9 cellular contexts compared by ENCODE assay signal in the genomic region with DNA sequence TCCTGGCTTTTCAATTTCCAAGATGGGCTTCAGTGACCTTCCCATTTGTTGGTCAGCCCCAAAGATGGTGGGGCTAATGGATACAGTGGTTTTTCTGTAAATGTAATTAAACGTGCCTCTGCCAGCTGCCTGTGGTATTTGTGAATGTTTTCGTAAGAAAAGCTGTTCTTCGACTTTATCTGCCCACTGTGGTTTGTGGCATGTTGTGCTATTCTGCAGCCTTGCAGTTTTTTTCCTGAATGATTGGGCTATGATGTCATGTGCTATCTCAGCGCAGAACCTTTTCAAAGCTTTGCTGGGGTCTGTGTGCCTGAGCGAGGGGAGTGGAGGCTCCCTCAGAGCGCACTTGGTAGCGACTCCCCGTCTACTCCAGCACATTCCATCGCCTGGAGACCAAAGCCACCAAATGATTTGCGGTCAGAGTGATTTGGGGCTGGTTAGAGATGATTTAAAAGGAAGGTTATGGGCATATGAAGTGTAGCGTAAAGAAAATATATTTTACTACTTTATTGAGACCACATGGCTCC.
DNase-seq lines count a peak whose midpoint lies in the region; ATAC-seq, FAIRE-seq and TF ChIP-seq lines count a peak whose summit lies in the region.
"Had no signal": no experiment of that assay in that cellular context is flagged by ENCODE, and none has a peak within 500 bp of the region (broad histone marks: within the 10 kb centered on the region; RNA-seq: fewer than 3 reads in every experiment).

No MANE protein-coding gene starts in this region.

- H3K4me1 ChIP-seq in HepG2 (ENCODE audit: insufficient read depth, low read length) (0 out of 2 replicates have a peak, but pooled peaks cover 10% of the 10 kb centered on the region), right lobe of liver (peaks cover 0 to 5% (median 2%) of the 10 kb centered on the region in 4 donors), astrocyte (ENCODE audit: insufficient read depth, low read length) (peaks cover 64% of the 10 kb centered on the region), mesenchymal stem cell (ENCODE audit: control insufficient read depth, insufficient read depth, low read depth, low read length) (peaks cover 20% of the 10 kb centered on the region), pancreas (peaks cover 0 to 11% (median 0%) of the 10 kb centered on the region in 3 donors)

- no peak overlapping the region for H3K23ac ChIP-seq in mesenchymal stem cell (ENCODE audit: low read length in 2 of 2)

- no peaks in the 10 kb centered on the region for H4K20me1 ChIP-seq in HepG2 (ENCODE audit: insufficient read depth, low read length)
- H4K20me1 ChIP-seq in astrocyte (ENCODE audit: insufficient read depth, low read length), result no peaks in the 10 kb centered on the region

- TF ChIP-seq POLR2A in HepG2 (IDR thresholded peaks at IDR 0.05; ENCODE audit: insufficient read depth in 1 of 2, low read depth in 2 of 2, low read length in 2 of 2) (no peak), right lobe of liver (IDR thresholded peaks at IDR 0.05) (no peak)

- H4K8ac ChIP-seq in mesenchymal stem cell (ENCODE audit: low read length), result no peak overlapping the region

- H3K79me2 ChIP-seq in HepG2 (ENCODE audit: insufficient read depth, low read length) (no peaks in the 10 kb centered on the region), astrocyte (ENCODE audit: insufficient read depth, low read length) (peaks cover 62% of the 10 kb centered on the region)

- H3K4me3 ChIP-seq in HepG2 (replicated peaks in 1 of 3; ENCODE audit: insufficient read depth in 1 of 3, low read depth in 2 of 3, low read length in 3 of 3) (no peak overlapping the region), right lobe of liver (no peak overlapping the region), astrocyte (ENCODE audit: insufficient read depth, low read depth, low read length) (peak overlapping the region; percentile 91), mesenchymal stem cell (ENCODE audit: insufficient read depth in 1 of 2, low read depth in 1 of 2, low read length in 2 of 2) (no peak overlapping the region), pancreas (no peak overlapping the region)

- no peaks in the 10 kb centered on the region for H3K36me3 ChIP-seq in HepG2 (replicated peaks in 1 of 2; ENCODE audit: control insufficient read depth in 1 of 2, insufficient read depth in 2 of 2, low read length in 2 of 2)
- no peaks in the 10 kb centered on the region for H3K36me3 ChIP-seq in right lobe of liver
- H3K36me3 ChIP-seq in astrocyte (ENCODE audit: insufficient read depth, low read length), result no peaks in the 10 kb centered on the region
- H3K36me3 ChIP-seq in mesenchymal stem cell (ENCODE audit: control insufficient read depth in 1 of 2, insufficient read depth in 2 of 2, low read depth in 1 of 2, low read length in 2 of 2), result no peaks in the 10 kb centered on the region
- no peaks in the 10 kb centered on the region for H3K36me3 ChIP-seq in pancreas

- H2BK120ac ChIP-seq in mesenchymal stem cell (ENCODE audit: low read depth, low read length), result no peak overlapping the region

- H3K9me3 Mint-ChIP-seq in astrocyte (ENCODE audit: unreplicated experiment), result no peaks in the 10 kb centered on the region
- no peaks in the 10 kb centered on the region for H3K9me3 Mint-ChIP-seq in activated naive CD8-positive, alpha-beta T cell treated with anti-CD3 and anti-CD28 coated beads for 36 hours

- H3K4me1 Mint-ChIP-seq in astrocyte (ENCODE audit: low read depth, unreplicated experiment), result peaks cover 68% of the 10 kb centered on the region
- H3K4me1 Mint-ChIP-seq in activated naive CD8-positive, alpha-beta T cell treated with anti-CD3 and anti-CD28 coated beads for 36 hours, result peaks cover 16% of the 10 kb centered on the region

- no peak overlapping the region for H3K14ac ChIP-seq in mesenchymal stem cell (ENCODE audit: low read length in 2 of 2)

- H3K4me2 ChIP-seq in HepG2 (ENCODE audit: low read depth, low read length), result no peak overlapping the region
- peak overlapping the region; percentile 94 for H3K4me2 ChIP-seq in astrocyte (ENCODE audit: low read length)
- no peak overlapping the region for H3K4me2 ChIP-seq in mesenchymal stem cell (ENCODE audit: low read length, poor library complexity, severe bottlenecking)

- BruUV-seq in HepG2 (replicated peaks; lab: Mats Ljungman, UMichigan), result no TSS peak

- 38% methylated on average over 11 of the region's 11 CpGs for WGBS in HepG2 (ENCODE audit: low lambda C conversion rate)
- 40% methylated on average over 11 of the region's 11 CpGs for WGBS in right lobe of liver (ENCODE audit: insufficient coverage, low coverage, low lambda C conversion rate, missing lambda C conversion rate)
- WGBS in mesenchymal stem cell, result 3% methylated on average over 5 of the region's 11 CpGs
- 55 to 57% methylated on average over 11 of the region's 11 CpGs for WGBS in pancreas, 2 donors

- H4K91ac ChIP-seq in mesenchymal stem cell (ENCODE audit: low read length), result no peak overlapping the region

- POLR2A ChIA-PET in HepG2 (lab: Yijun Ruan, JAX), result no interaction called here

- CTCF ChIA-PET in HepG2 (lab: Yijun Ruan, JAX; ENCODE audit: low intra/inter-chr PET ratio, low total read pairs), result no interaction called here

- H2AFZ ChIP-seq in HepG2 (ENCODE audit: low read length) (no peak overlapping the region), astrocyte (ENCODE audit: low read depth, low read length) (no peak overlapping the region), mesenchymal stem cell (ENCODE audit: low read depth, low read length) (no peak overlapping the region)

- TF ChIP-seq EP300 in HepG2 (IDR thresholded peaks at IDR 0.05; ENCODE audit: low read depth in 2 of 2, low read length in 2 of 2) (no peak), HepG2 (CRISPR knock-in tag; IDR thresholded peaks at IDR 0.05; ENCODE audit: borderline replicate concordance) (no peak)

- H3K9ac ChIP-seq in HepG2 (ENCODE audit: insufficient read depth, low read depth, low read length), result no peak overlapping the region
- H3K9ac ChIP-seq in astrocyte (ENCODE audit: low read length), result peak overlapping the region; percentile 97
- H3K9ac ChIP-seq in mesenchymal stem cell (ENCODE audit: low read length), result peak overlapping the region; percentile 33

- H3K9me3 ChIP-seq in HepG2 (ENCODE audit: low read length), result no peaks in the 10 kb centered on the region
- H3K9me3 ChIP-seq in right lobe of liver, result no peaks in the 10 kb centered on the region
- H3K9me3 ChIP-seq in astrocyte (ENCODE audit: insufficient read depth, low read depth, low read length), result no peaks in the 10 kb centered on the region
- H3K9me3 ChIP-seq in mesenchymal stem cell (ENCODE audit: control insufficient read depth, low read length), result no peaks in the 10 kb centered on the region
- no peaks in the 10 kb centered on the region for H3K9me3 ChIP-seq in pancreas

- no peak overlapping the region for H3K4ac ChIP-seq in mesenchymal stem cell (ENCODE audit: low read depth in 1 of 2, low read length in 2 of 2)

- H3K4me3 Mint-ChIP-seq in astrocyte (ENCODE audit: unreplicated experiment), result peak overlapping the region; percentile 98
- no peak overlapping the region for H3K4me3 Mint-ChIP-seq in activated naive CD8-positive, alpha-beta T cell treated with anti-CD3 and anti-CD28 coated beads for 36 hours

- in situ Hi-C loops in HepG2 (cut with HindIII; ENCODE audit: extremely low pct_ligation_motif_present, low pct_unique_long_range_greater_than_20kb), result no loop called here

- peaks cover 0 to 24% of the 10 kb centered on the region in 2 experiments; a peak in 3 of 5 replicates for H3K27me3 ChIP-seq in HepG2 (ENCODE audit: control insufficient read depth in 1 of 2, insufficient read depth in 2 of 2, low read length in 2 of 2)
- H3K27me3 ChIP-seq in right lobe of liver, result no peaks in the 10 kb centered on the region
- no peaks in the 10 kb centered on the region for H3K27me3 ChIP-seq in astrocyte (ENCODE audit: insufficient read depth, low read length)
- no peaks in the 10 kb centered on the region for H3K27me3 ChIP-seq in mesenchymal stem cell (ENCODE audit: control insufficient read depth in 1 of 2, insufficient read depth in 1 of 2, low read length in 2 of 2)
- peaks cover 0 to 5% (median 0%) of the 10 kb centered on the region in 4 donors for H3K27me3 ChIP-seq in pancreas

- H2BK12ac ChIP-seq in mesenchymal stem cell (ENCODE audit: low read length in 2 of 2), result peak overlapping the region in 1 of 2 experiments; percentile 64

- intact Hi-C loops in HepG2 (cut with micrococcal nuclease; ENCODE audit: unreplicated experiment) (no loop called here), right lobe of liver (cut with DNase I) (no loop called here), pancreas (cut with DNase I) (no loop called here)

- H2BK15ac ChIP-seq in mesenchymal stem cell (ENCODE audit: low read depth, poor library complexity, severe bottlenecking), result no peak overlapping the region

- no peak overlapping the region for H2BK5ac ChIP-seq in mesenchymal stem cell (ENCODE audit: low read depth, low read length, poor library complexity, severe bottlenecking)

- TF ChIP-seq CTCF in HepG2 (CRISPR knock-in tag; IDR thresholded peaks at IDR 0.05), result no peak
- TF ChIP-seq CTCF in right lobe of liver (IDR thresholded peaks at IDR 0.05), result no peak
- TF ChIP-seq CTCF in astrocyte (IDR thresholded peaks at IDR 0.05; ENCODE audit: insufficient read depth, low read depth, low read length), result no peak
- TF ChIP-seq CTCF in pancreas (IDR thresholded peaks at IDR 0.05), result no peak

- ATAC-seq in HepG2 (no peak), right lobe of liver (no peak), pancreas (no peak)

- DNase-seq in HepG2 (ENCODE audit: low spot score) (no peak), right lobe of liver (no peak), astrocyte (ENCODE audit: low read depth) (peak; percentile 99), mesenchymal stem cell (peak; percentile 96), dermis blood vessel endothelial cell (no peak), pancreas (no peak)
- no peak for DNase-seq in stimulated activated CD8-positive, alpha-beta memory T cell treated with anti-CD3 and anti-CD28 coated beads, Interleukin-4, amount 100 ng/mL, for 48 hours
- no peak for DNase-seq in activated naive CD8-positive, alpha-beta T cell treated with anti-CD3 and anti-CD28 coated beads for 36 hours
- DNase-seq: SHP77 had no signal

- H3K36me3 Mint-ChIP-seq in astrocyte (ENCODE audit: low read depth, unreplicated experiment), result peaks cover 4% of the 10 kb centered on the region
- H3K36me3 Mint-ChIP-seq in activated naive CD8-positive, alpha-beta T cell treated with anti-CD3 and anti-CD28 coated beads for 36 hours, result no peaks in the 10 kb centered on the region

- peak overlapping the region; percentile 95 for H3K27ac Mint-ChIP-seq in astrocyte (ENCODE audit: unreplicated experiment)
- no peak overlapping the region for H3K27ac Mint-ChIP-seq in activated naive CD8-positive, alpha-beta T cell treated with anti-CD3 and anti-CD28 coated beads for 36 hours

- H3K27ac ChIP-seq in HepG2 (ENCODE audit: extremely low read length, insufficient read depth, low read length) (no peak overlapping the region), right lobe of liver (no peak overlapping the region), astrocyte (ENCODE audit: low read depth, low read length) (peak overlapping the region; percentile 91), mesenchymal stem cell (ENCODE audit: low read length, poor library complexity, severe bottlenecking) (peak overlapping the region; percentile 73), pancreas (no peak overlapping the region)

- no peaks in the 10 kb centered on the region for H3K27me3 Mint-ChIP-seq in astrocyte (ENCODE audit: low read depth, unreplicated experiment)
- peaks cover 68% of the 10 kb centered on the region for H3K27me3 Mint-ChIP-seq in activated naive CD8-positive, alpha-beta T cell treated with anti-CD3 and anti-CD28 coated beads for 36 hours

- H3K79me1 ChIP-seq in mesenchymal stem cell (replicated peaks; ENCODE audit: low read length, poor library complexity, severe bottlenecking), result peaks cover 4% of the 10 kb centered on the region

- H2AK5ac ChIP-seq in mesenchymal stem cell (ENCODE audit: low read length, severe bottlenecking), result no peak overlapping the region

- no peak for TF ChIP-seq RAD21 in HepG2 (CRISPR knock-in tag; IDR thresholded peaks at IDR 0.05)

- FAIRE-seq in HepG2 (lab: Jason Lieb, UNC) (no peak), astrocyte (lab: Jason Lieb, UNC) (peak; percentile 99), pancreas (lab: Jason Lieb, UNC) (no peak)

- peak overlapping the region in 1 of 2 experiments; percentile 64 for H3K18ac ChIP-seq in mesenchymal stem cell (ENCODE audit: low read depth in 1 of 2, low read length in 2 of 2)

Comparison
In these comparisons a context has a peak if more than half of its experiments do, and no peak if none do; other contexts are left out.
1. DNase-seq: peak in astrocyte (single experiment) and mesenchymal stem cell (single experiment); none in HepG2 (single experiment), right lobe of liver (0 of 3), stimulated activated CD8-positive, alpha-beta memory T cell treated with anti-CD3 and anti-CD28 coated beads, Interleukin-4, amount 100 ng/mL, for 48 hours (single experiment), dermis blood vessel endothelial cell (single experiment), activated naive CD8-positive, alpha-beta T cell treated with anti-CD3 and anti-CD28 coated beads for 36 hours (single experiment) and pancreas (0 of 6).
2. H3K27ac ChIP-seq: peak in astrocyte (single experiment) and mesenchymal stem cell (single experiment); none in HepG2 (single experiment), right lobe of liver (0 of 3) and pancreas (0 of 4).